ENCODE assay signal across 1 cellular context in the genomic region with DNA sequence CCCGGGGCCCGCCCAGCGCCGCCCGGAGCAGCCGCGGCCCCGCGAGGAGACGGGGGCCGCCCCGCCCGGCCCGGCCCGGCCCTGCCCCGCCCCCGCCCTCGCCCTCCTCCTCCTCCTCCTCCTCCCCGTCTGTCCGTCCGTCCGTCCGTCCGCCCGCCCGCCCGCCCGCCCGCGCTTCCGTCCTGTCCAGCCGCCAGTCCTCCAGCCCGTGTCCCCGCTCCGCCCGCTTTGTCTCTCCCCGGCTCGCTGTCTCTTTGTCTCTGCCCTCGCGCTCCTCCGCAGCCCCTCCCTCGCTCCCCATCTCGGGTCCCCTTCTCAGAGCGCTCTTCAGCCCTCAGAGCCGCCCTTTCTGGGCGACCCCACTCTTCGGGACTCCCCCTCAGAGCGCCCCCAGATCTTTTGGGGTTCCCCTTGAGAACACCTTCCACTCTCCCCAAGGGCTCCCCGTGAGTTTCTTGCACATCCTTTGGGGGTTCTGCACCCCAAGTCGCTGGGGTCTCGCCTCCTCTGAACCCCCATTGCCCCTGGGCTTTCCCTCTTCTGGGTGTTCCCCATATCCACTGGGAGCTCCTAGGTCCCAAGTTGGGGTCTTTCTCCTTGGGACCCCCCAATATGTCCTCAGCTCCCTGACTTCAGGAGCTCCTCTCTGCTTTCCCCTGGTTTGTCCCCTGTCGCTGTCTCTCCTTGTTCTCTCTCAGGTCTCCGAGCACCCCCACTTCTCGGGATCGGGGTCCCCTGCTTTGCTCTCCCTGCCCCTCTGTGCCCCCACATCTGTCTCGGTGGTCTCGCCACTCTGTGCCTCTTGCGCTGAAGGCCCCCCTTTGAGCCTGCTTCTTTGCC.
TF ChIP-seq lines count a peak whose summit lies in the region.

No MANE protein-coding gene starts in this region.

TF ChIP-seq in HepG2, 621 proteins besides CTCF, POLR2A, EP300 and RAD21 (continued from another document and continues in another):
- TF ChIP-seq, protein P1, sequence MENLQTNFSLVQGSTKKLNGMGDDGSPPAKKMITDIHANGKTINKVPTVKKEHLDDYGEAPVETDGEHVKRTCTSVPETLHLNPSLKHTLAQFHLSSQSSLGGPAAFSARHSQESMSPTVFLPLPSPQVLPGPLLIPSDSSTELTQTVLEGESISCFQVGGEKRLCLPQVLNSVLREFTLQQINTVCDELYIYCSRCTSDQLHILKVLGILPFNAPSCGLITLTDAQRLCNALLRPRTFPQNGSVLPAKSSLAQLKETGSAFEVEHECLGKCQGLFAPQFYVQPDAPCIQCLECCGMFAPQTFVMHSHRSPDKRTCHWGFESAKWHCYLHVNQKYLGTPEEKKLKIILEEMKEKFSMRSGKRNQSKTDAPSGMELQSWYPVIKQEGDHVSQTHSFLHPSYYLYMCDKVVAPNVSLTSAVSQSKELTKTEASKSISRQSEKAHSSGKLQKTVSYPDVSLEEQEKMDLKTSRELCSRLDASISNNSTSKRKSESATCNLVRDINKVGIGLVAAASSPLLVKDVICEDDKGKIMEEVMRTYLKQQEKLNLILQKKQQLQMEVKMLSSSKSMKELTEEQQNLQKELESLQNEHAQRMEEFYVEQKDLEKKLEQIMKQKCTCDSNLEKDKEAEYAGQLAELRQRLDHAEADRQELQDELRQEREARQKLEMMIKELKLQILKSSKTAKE (CRISPR knock-in tag; IDR thresholded peaks at IDR 0.05; ENCODE audit: borderline replicate concordance): no peak
- TF ChIP-seq REXO4 (CRISPR knock-in tag; IDR thresholded peaks at IDR 0.05; ENCODE audit: borderline replicate concordance) (no peak), ZBTB7B (CRISPR knock-in tag; IDR thresholded peaks at IDR 0.05) (peak; percentile 62; the same call in 1 of the 2 replicates), RNF2 (conservative IDR thresholded peaks at IDR 0.05; ENCODE audit: low read depth) (no peak), ZBTB1 (CRISPR knock-in tag; IDR thresholded peaks at IDR 0.05; ENCODE audit: borderline replicate concordance) (no peak), IRX3 (CRISPR knock-in tag; IDR thresholded peaks at IDR 0.05; ENCODE audit: borderline replicate concordance, low read depth) (no peak), NR2F6 (IDR thresholded peaks at IDR 0.05) (no peak), NR2F6 (CRISPR knock-in tag; IDR thresholded peaks at IDR 0.05) (no peak), KDM4B (CRISPR knock-in tag; IDR thresholded peaks at IDR 0.05) (peak; percentile 46; the same call in 1 of the 2 replicates), SRSF1 (optimal IDR thresholded peaks at IDR 0.05; ENCODE audit: low read depth, low read length) (peak; percentile 16), SP1 (IDR thresholded peaks at IDR 0.05) (no peak), SP1 (CRISPR knock-in tag; IDR thresholded peaks at IDR 0.05) (no peak), ZNF446 (CRISPR knock-in tag; IDR thresholded peaks at IDR 0.05) (peak; percentile 55; the same call in 1 of the 2 replicates), GATAD2A (CRISPR knock-in tag; IDR thresholded peaks at IDR 0.05) (no peak), ZC3H13 (CRISPR knock-in tag; IDR thresholded peaks at IDR 0.05) (no peak), RARG (CRISPR knock-in tag; IDR thresholded peaks at IDR 0.05; ENCODE audit: low read depth) (no peak), ZNF672 (CRISPR knock-in tag; IDR thresholded peaks at IDR 0.05) (no peak), ZNF674 (CRISPR knock-in tag; IDR thresholded peaks at IDR 0.05; ENCODE audit: low read depth) (no peak), FOXJ3 (CRISPR knock-in tag; IDR thresholded peaks at IDR 0.05; ENCODE audit: borderline replicate concordance) (no peak), NFYC (CRISPR knock-in tag; IDR thresholded peaks at IDR 0.05) (no peak), ZBTB8A (CRISPR knock-in tag; IDR thresholded peaks at IDR 0.05; ENCODE audit: borderline replicate concordance, low read depth) (no peak), ZNF83 (CRISPR knock-in tag; IDR thresholded peaks at IDR 0.05; ENCODE audit: borderline replicate concordance) (no peak), NR2F1 (CRISPR knock-in tag; IDR thresholded peaks at IDR 0.05) (0 out of 4 replicates have a peak, but pooled peaks of 1 of the 2 experiments have one; percentile 10), NCOR1 (IDR thresholded peaks at IDR 0.05; ENCODE audit: borderline replicate concordance, low read length) (no peak), AKAP8 (CRISPR knock-in tag; IDR thresholded peaks at IDR 0.05) (0 out of 2 replicates have a peak, but pooled peaks have one; percentile 52), CBX1 (IDR thresholded peaks at IDR 0.05; ENCODE audit: low read depth) (no peak), PHF20 (CRISPR knock-in tag; IDR thresholded peaks at IDR 0.05) (no peak), HOXA5 (CRISPR knock-in tag; IDR thresholded peaks at IDR 0.05) (no peak), HDAC6 (IDR thresholded peaks at IDR 0.05; ENCODE audit: low read depth, low read length) (no peak), TMF1 (CRISPR knock-in tag; IDR thresholded peaks at IDR 0.05; ENCODE audit: low read depth) (no peak), ZBTB7A (CRISPR knock-in tag; IDR thresholded peaks at IDR 0.05) (0 out of 2 replicates have a peak, but pooled peaks have one; percentile 36), SALL1 (CRISPR knock-in tag; IDR thresholded peaks at IDR 0.05) (no peak), ZFY (CRISPR knock-in tag; IDR thresholded peaks at IDR 0.05) (0 out of 2 replicates have a peak, but pooled peaks have one; percentile 32), CBX5 (CRISPR knock-in tag; IDR thresholded peaks at IDR 0.05; ENCODE audit: borderline replicate concordance) (no peak), NRL (CRISPR knock-in tag; IDR thresholded peaks at IDR 0.05; ENCODE audit: borderline replicate concordance) (no peak; the same call in 1 of the 2 replicates), ZNF235 (CRISPR knock-in tag; IDR thresholded peaks at IDR 0.05; ENCODE audit: borderline replicate concordance) (no peak)
- TF ChIP-seq, protein P2, sequence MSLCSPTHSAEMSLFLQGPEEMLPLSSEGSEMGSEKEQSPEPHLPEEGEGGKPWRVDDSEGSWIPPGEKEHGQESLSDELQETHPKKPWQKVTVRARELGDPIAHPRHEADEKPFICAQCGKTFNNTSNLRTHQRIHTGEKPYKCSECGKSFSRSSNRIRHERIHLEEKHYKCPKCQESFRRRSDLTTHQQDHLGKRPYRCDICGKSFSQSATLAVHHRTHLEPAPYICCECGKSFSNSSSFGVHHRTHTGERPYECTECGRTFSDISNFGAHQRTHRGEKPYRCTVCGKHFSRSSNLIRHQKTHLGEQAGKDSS (CRISPR knock-in tag; IDR thresholded peaks at IDR 0.05; ENCODE audit: borderline replicate concordance, low read depth): 0 out of 2 replicates have a peak, but pooled peaks have one; percentile 43
- TF ChIP-seq, protein P3, sequence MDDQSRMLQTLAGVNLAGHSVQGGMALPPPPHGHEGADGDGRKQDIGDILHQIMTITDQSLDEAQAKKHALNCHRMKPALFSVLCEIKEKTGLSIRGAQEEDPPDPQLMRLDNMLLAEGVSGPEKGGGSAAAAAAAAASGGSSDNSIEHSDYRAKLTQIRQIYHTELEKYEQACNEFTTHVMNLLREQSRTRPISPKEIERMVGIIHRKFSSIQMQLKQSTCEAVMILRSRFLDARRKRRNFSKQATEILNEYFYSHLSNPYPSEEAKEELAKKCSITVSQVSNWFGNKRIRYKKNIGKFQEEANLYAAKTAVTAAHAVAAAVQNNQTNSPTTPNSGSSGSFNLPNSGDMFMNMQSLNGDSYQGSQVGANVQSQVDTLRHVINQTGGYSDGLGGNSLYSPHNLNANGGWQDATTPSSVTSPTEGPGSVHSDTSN (CRISPR knock-in tag; IDR thresholded peaks at IDR 0.05; ENCODE audit: borderline replicate concordance): no peak
- TF ChIP-seq, protein P4, sequence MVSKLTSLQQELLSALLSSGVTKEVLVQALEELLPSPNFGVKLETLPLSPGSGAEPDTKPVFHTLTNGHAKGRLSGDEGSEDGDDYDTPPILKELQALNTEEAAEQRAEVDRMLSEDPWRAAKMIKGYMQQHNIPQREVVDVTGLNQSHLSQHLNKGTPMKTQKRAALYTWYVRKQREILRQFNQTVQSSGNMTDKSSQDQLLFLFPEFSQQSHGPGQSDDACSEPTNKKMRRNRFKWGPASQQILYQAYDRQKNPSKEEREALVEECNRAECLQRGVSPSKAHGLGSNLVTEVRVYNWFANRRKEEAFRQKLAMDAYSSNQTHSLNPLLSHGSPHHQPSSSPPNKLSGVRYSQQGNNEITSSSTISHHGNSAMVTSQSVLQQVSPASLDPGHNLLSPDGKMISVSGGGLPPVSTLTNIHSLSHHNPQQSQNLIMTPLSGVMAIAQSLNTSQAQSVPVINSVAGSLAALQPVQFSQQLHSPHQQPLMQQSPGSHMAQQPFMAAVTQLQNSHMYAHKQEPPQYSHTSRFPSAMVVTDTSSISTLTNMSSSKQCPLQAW (CRISPR knock-in tag; IDR thresholded peaks at IDR 0.05): peak; percentile 67; the same call in 1 of the 2 replicates
- TF ChIP-seq, protein P5, sequence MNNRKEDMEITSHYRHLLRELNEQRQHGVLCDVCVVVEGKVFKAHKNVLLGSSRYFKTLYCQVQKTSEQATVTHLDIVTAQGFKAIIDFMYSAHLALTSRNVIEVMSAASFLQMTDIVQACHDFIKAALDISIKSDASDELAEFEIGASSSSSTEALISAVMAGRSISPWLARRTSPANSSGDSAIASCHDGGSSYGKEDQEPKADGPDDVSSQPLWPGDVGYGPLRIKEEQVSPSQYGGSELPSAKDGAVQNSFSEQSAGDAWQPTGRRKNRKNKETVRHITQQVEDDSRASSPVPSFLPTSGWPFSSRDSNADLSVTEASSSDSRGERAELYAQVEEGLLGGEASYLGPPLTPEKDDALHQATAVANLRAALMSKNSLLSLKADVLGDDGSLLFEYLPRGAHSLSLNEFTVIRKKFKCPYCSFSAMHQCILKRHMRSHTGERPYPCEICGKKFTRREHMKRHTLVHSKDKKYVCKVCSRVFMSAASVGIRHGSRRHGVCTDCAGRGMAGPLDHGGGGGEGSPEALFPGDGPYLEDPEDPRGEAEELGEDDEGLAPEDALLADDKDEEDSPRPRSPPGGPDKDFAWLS (CRISPR knock-in tag; IDR thresholded peaks at IDR 0.05; ENCODE audit: borderline replicate concordance): no peak
- TF ChIP-seq, protein P6, sequence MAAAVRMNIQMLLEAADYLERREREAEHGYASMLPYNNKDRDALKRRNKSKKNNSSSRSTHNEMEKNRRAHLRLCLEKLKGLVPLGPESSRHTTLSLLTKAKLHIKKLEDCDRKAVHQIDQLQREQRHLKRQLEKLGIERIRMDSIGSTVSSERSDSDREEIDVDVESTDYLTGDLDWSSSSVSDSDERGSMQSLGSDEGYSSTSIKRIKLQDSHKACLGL (CRISPR knock-in tag; IDR thresholded peaks at IDR 0.05): no peak
- TF ChIP-seq, protein P7, sequence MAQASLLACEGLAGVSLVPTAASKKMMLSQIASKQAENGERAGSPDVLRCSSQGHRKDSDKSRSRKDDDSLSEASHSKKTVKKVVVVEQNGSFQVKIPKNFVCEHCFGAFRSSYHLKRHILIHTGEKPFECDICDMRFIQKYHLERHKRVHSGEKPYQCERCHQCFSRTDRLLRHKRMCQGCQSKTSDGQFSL (CRISPR knock-in tag; IDR thresholded peaks at IDR 0.05): 0 out of 2 replicates have a peak, but pooled peaks have one; percentile 60
- TF ChIP-seq, protein P8, sequence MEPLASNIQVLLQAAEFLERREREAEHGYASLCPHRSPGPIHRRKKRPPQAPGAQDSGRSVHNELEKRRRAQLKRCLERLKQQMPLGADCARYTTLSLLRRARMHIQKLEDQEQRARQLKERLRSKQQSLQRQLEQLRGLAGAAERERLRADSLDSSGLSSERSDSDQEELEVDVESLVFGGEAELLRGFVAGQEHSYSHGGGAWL (CRISPR knock-in tag; IDR thresholded peaks at IDR 0.05): 0 out of 2 replicates have a peak, but pooled peaks have one; percentile 11
- TF ChIP-seq, protein P9, sequence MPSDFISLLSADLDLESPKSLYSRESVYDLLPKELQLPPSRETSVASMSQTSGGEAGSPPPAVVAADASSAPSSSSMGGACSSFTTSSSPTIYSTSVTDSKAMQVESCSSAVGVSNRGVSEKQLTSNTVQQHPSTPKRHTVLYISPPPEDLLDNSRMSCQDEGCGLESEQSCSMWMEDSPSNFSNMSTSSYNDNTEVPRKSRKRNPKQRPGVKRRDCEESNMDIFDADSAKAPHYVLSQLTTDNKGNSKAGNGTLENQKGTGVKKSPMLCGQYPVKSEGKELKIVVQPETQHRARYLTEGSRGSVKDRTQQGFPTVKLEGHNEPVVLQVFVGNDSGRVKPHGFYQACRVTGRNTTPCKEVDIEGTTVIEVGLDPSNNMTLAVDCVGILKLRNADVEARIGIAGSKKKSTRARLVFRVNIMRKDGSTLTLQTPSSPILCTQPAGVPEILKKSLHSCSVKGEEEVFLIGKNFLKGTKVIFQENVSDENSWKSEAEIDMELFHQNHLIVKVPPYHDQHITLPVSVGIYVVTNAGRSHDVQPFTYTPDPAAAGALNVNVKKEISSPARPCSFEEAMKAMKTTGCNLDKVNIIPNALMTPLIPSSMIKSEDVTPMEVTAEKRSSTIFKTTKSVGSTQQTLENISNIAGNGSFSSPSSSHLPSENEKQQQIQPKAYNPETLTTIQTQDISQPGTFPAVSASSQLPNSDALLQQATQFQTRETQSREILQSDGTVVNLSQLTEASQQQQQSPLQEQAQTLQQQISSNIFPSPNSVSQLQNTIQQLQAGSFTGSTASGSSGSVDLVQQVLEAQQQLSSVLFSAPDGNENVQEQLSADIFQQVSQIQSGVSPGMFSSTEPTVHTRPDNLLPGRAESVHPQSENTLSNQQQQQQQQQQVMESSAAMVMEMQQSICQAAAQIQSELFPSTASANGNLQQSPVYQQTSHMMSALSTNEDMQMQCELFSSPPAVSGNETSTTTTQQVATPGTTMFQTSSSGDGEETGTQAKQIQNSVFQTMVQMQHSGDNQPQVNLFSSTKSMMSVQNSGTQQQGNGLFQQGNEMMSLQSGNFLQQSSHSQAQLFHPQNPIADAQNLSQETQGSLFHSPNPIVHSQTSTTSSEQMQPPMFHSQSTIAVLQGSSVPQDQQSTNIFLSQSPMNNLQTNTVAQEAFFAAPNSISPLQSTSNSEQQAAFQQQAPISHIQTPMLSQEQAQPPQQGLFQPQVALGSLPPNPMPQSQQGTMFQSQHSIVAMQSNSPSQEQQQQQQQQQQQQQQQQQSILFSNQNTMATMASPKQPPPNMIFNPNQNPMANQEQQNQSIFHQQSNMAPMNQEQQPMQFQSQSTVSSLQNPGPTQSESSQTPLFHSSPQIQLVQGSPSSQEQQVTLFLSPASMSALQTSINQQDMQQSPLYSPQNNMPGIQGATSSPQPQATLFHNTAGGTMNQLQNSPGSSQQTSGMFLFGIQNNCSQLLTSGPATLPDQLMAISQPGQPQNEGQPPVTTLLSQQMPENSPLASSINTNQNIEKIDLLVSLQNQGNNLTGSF (CRISPR knock-in tag; IDR thresholded peaks at IDR 0.05): no peak
- TF ChIP-seq, protein P10, sequence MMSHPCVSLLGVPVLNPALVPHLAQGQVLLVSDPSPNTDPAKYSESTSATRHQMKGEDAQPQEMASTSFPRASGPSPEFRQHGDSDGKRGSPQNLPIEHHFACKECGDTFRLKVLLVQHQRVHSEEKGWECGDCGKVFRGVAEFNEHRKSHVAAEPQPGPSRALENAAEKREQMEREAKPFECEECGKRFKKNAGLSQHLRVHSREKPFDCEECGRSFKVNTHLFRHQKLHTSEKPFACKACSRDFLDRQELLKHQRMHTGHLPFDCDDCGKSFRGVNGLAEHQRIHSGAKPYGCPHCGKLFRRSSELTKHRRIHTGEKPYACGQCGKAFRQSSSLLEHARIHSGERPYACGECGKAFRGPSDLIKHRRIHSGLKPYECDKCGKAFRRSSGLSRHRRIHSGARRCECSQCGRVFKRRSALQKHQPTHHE (CRISPR knock-in tag; IDR thresholded peaks at IDR 0.05; ENCODE audit: borderline replicate concordance): no peak
